8 cellular contexts compared by ENCODE assay signal in genomic region chr5:17224858-17225436, GRCh38. TPM values are rescaled to one million over a fixed set of nuclear protein-coding genes. Genes with fewer than 3 reads are reported as not detected.
DNase-seq lines count a peak whose midpoint lies in the region; ATAC-seq and TF ChIP-seq lines count a peak whose summit lies in the region.

No MANE protein-coding gene starts in this region.

- H3K9me3 Mint-ChIP-seq in glutamatergic neuron (ENCODE audit: unreplicated experiment), result peaks cover 30% of the 10 kb centered on the region
- H3K9me3 Mint-ChIP-seq in T-cell, result no peaks in the 10 kb centered on the region

- intact Hi-C loops in tibial artery (cut with DNase I; ENCODE audit: low total_unique reads), result no loop called here
- intact Hi-C loops in lower lobe of right lung (cut with DNase I), result no loop called here

- POLR2A ChIA-PET in T-cell (lab: Charles Lee), result no interaction called here

- no peaks in the 10 kb centered on the region for H3K27me3 ChIP-seq in tibial artery
- no peaks in the 10 kb centered on the region for H3K27me3 ChIP-seq in lower lobe of right lung (ENCODE audit: low read depth)

- CTCF ChIA-PET in T-cell (lab: Charles Lee), result interaction anchor here in 1 of 2 donors (0.7 kb wide), 1 partner anchor 90 kb away, joined by 4 read pairs; no protein-coding TSS in a partner anchor

- DNase-seq in glutamatergic neuron (peak; percentile 38), T-cell (no peak), tibial artery (no peak), HPDE6-E6E7 (ENCODE audit: extremely low spot score) (no peak), lower lobe of right lung (no peak)

- H3K4me1 ChIP-seq in tibial artery, result peaks cover 0 to 35% (median 8%) of the 10 kb centered on the region in 4 donors
- H3K4me1 ChIP-seq in lower lobe of right lung, result no peaks in the 10 kb centered on the region

- H3K36me3 Mint-ChIP-seq in glutamatergic neuron (ENCODE audit: unreplicated experiment) (peaks cover 4% of the 10 kb centered on the region), T-cell (no peaks in the 10 kb centered on the region)

- H3K36me3 ChIP-seq in tibial artery (no peaks in the 10 kb centered on the region), lower lobe of right lung (no peaks in the 10 kb centered on the region)

- peaks cover 64% of the 10 kb centered on the region for H3K4me1 Mint-ChIP-seq in glutamatergic neuron (ENCODE audit: low read depth, unreplicated experiment)
- no peaks in the 10 kb centered on the region for H3K4me1 Mint-ChIP-seq in T-cell

- H3K27ac Mint-ChIP-seq in glutamatergic neuron (ENCODE audit: unreplicated experiment) (peak overlapping the region; percentile 83), T-cell (no peak overlapping the region)

- H3K9me3 ChIP-seq in tibial artery (no peaks in the 10 kb centered on the region), lower lobe of right lung (no peaks in the 10 kb centered on the region)

- peak overlapping the region; percentile 98 for H3K4me3 Mint-ChIP-seq in glutamatergic neuron (ENCODE audit: unreplicated experiment)
- H3K4me3 Mint-ChIP-seq in T-cell, result no peak overlapping the region

- peak; percentile 54 for ATAC-seq in GM21619 (IDR thresholded peaks at IDR 0.05; ENCODE audit: unreplicated experiment)
- ATAC-seq in HG03571 (IDR thresholded peaks at IDR 0.05; ENCODE audit: unreplicated experiment), result peak; percentile 55
- ATAC-seq in T-cell (replicated peaks in 1 of 4), result no peak
- ATAC-seq in lower lobe of right lung, result no peak

- H3K27me3 Mint-ChIP-seq in glutamatergic neuron (ENCODE audit: unreplicated experiment) (peaks cover 15% of the 10 kb centered on the region), T-cell (peaks cover 15 to 31% of the 10 kb centered on the region in 2 donors)

- TF ChIP-seq CTCF in GM12875 (IDR thresholded peaks at IDR 0.05; ENCODE audit: borderline replicate concordance, insufficient read depth, low read depth, low read length), result no peak
- TF ChIP-seq CTCF in glutamatergic neuron (IDR thresholded peaks at IDR 0.05; ENCODE audit: partially characterized antibody, unreplicated experiment), result no peak
- TF ChIP-seq CTCF in tibial artery (IDR thresholded peaks at IDR 0.05), result no peak
- TF ChIP-seq CTCF in lower lobe of right lung (IDR thresholded peaks at IDR 0.05), result no peak

- H3K4me3 ChIP-seq in GM12875 (ENCODE audit: low read depth, low read length), result peak overlapping the region; percentile 15
- no peak overlapping the region for H3K4me3 ChIP-seq in tibial artery
- H3K4me3 ChIP-seq in lower lobe of right lung, result no peak overlapping the region

- H3K27ac ChIP-seq in tibial artery, result no peak overlapping the region
- H3K27ac ChIP-seq in lower lobe of right lung, result no peak overlapping the region

RNA-seq across cellular contexts. Expression of gene BASP1, which starts 7.5 kb away (rescaled TPM):
- 832 TPM for total RNA-seq in glutamatergic neuron (ENCODE audit: unreplicated experiment)
- 1 to 10 TPM in 3 of 5 donors, under 1 TPM in 2; 0.47 to 4.6 (median 2.2) TPM for total RNA-seq in T-cell
- 25.8 TPM for total RNA-seq in lower lobe of right lung

Comparison
In these comparisons a context has a peak if more than half of its experiments do, and no peak if none do; other contexts are left out.
1. ATAC-seq: peak in GM21619 (single experiment) and HG03571 (single experiment); none in T-cell (0 of 4) and lower lobe of right lung (0 of 2).
2. RNA of gene BASP1, which starts 7.5 kb away (total RNA-seq): 832 TPM in glutamatergic neuron (single experiment); 25.8 TPM in lower lobe of right lung (single experiment) and 0.47 to 4.6 TPM in T-cell; every median in the first group is over 10 times any median in the second.